In genomic region chr1:15836772-15837669, GRCh38 we compare ENCODE assay signal across 8 cellular contexts. TPM values are rescaled to one million over a fixed set of nuclear protein-coding genes. Genes with fewer than 3 reads are reported as not detected.
DNase-seq lines count a peak whose midpoint lies in the region; ATAC-seq and TF ChIP-seq lines count a peak whose summit lies in the region.

No MANE protein-coding gene starts in this region.

- TF ChIP-seq CTCF in activated CD8-positive, alpha-beta T cell treated with anti-CD3 and anti-CD28 coated beads for 36 hours (IDR thresholded peaks at IDR 0.05): no peak
- TF ChIP-seq CTCF in sigmoid colon (IDR thresholded peaks at IDR 0.05): no peak

- POLR2A ChIA-PET in activated CD8-positive, alpha-beta T cell treated with anti-CD3 and anti-CD28 coated beads for 36 hours (lab: Charles Lee): interaction anchor here (0.6 to 4.8 kb wide), 5 partner anchors 11 to 228 kb away, joined by 3 to 85 read pairs (median 3); partner anchors contain the start of gene SPEN

- peaks cover 24% of the 10 kb centered on the region for H3K4me1 Mint-ChIP-seq in activated CD8-positive, alpha-beta T cell treated with anti-CD3 and anti-CD28 coated beads for 36 hours (ENCODE audit: low read depth)

- peak overlapping the region; percentile 94 for H3K4me3 Mint-ChIP-seq in activated CD8-positive, alpha-beta T cell treated with anti-CD3 and anti-CD28 coated beads for 36 hours

- peaks cover 0 to 26% (median 20%) of the 10 kb centered on the region in 4 donors for H3K4me1 ChIP-seq in sigmoid colon

- H3K9me3 ChIP-seq in sigmoid colon: no peaks in the 10 kb centered on the region

- TF ChIP-seq POLR2A in sigmoid colon (IDR thresholded peaks at IDR 0.05): no peak

- peaks cover 3% of the 10 kb centered on the region for H3K36me3 Mint-ChIP-seq in activated CD8-positive, alpha-beta T cell treated with anti-CD3 and anti-CD28 coated beads for 36 hours (ENCODE audit: low read depth)

- peak overlapping the region; percentile 92 for H3K4me3 ChIP-seq in Jurkat, Clone E6-1 (ENCODE audit: low read length)
- peak overlapping the region in 3 of 4 donors; percentile 71 to 98 (median 77) for H3K4me3 ChIP-seq in sigmoid colon

- in situ Hi-C loops in KBM-7 (cut with MboI; ENCODE audit: low pct_unique_long_range_greater_than_20kb, low sequenced_read_pairs): no loop called here

- H3K27ac ChIP-seq in sigmoid colon: peak overlapping the region; percentile 99 to 100 (median 99)

- no peaks in the 10 kb centered on the region for H3K27me3 ChIP-seq in sigmoid colon

- 33 to 57% methylated on average over 62 of the region's 62 CpGs for WGBS in sigmoid colon, 2 donors

- H3K27me3 Mint-ChIP-seq in activated CD8-positive, alpha-beta T cell treated with anti-CD3 and anti-CD28 coated beads for 36 hours: no peaks in the 10 kb centered on the region

- CTCF ChIA-PET in activated CD8-positive, alpha-beta T cell treated with anti-CD3 and anti-CD28 coated beads for 36 hours (lab: Charles Lee): interaction anchor here (3.8 kb wide), 1 partner anchor 11 kb away, joined by 24 read pairs; the partner anchor contains the start of gene SPEN

- no peak for DNase-seq in Jurkat, Clone E6-1 (ENCODE audit: low read depth, low spot score)
- peak; percentile 91 for DNase-seq in activated CD8-positive, alpha-beta T cell treated with anti-CD3 and anti-CD28 coated beads for 36 hours
- peak; percentile 64 for DNase-seq in germinal center (ENCODE audit: low spot score)
- peak; percentile 71 for DNase-seq in sigmoid colon
- DNase-seq in KBM-7: no peak
- DNase-seq in DMS 273 (lab: John Stamatoyannopoulos, UW; ENCODE audit: unreplicated experiment): no peak

- TF ChIP-seq EP300 in sigmoid colon (IDR thresholded peaks at IDR 0.05): no peak

- H3K9me3 Mint-ChIP-seq in activated CD8-positive, alpha-beta T cell treated with anti-CD3 and anti-CD28 coated beads for 36 hours: no peaks in the 10 kb centered on the region

- ATAC-seq in activated CD8-positive, alpha-beta T cell treated with anti-CD3 and anti-CD28 coated beads for 36 hours: peak; percentile 26
- no peak for ATAC-seq in GM21447 (IDR thresholded peaks at IDR 0.05; ENCODE audit: unreplicated experiment)
- no peak for ATAC-seq in HG03175 (IDR thresholded peaks at IDR 0.05; ENCODE audit: unreplicated experiment)

- H3K36me3 ChIP-seq in sigmoid colon: no peaks in the 10 kb centered on the region

- intact Hi-C loops in activated CD8-positive, alpha-beta T cell treated with anti-CD3 and anti-CD28 coated beads for 36 hours (cut with micrococcal nuclease): loop anchor here (5.0 kb wide), 1 partner anchor 80 kb away; no protein-coding TSS in a partner anchor
- intact Hi-C loops in sigmoid colon (cut with DNase I): no loop called here

- H3K27ac Mint-ChIP-seq in activated CD8-positive, alpha-beta T cell treated with anti-CD3 and anti-CD28 coated beads for 36 hours: peak overlapping the region; percentile 96

RNA-seq across cellular contexts. Expression of gene SPEN, which starts 10.5 kb away (rescaled TPM):
- polyA plus RNA-seq in Jurkat, Clone E6-1 (2012; ENCODE audit: insufficient read depth, insufficient read length): 37.7 TPM
- 10 to 100 TPM; 59.8 to 60.3 TPM for total RNA-seq in activated CD8-positive, alpha-beta T cell treated with anti-CD3 and anti-CD28 coated beads for 36 hours
- total RNA-seq in sigmoid colon: 10 to 100 TPM; 20.4 to 38.5 (median 22.6) TPM
- polyA plus RNA-seq in sigmoid colon: 10 to 100 TPM in 1 of 3 donors, 1 to 10 TPM in 2; 7.4 to 28.3 (median 9.0) TPM

RNA-seq across cellular contexts. Expression of gene UQCRHL, which starts 29.6 kb away (rescaled TPM):
- polyA plus RNA-seq in Jurkat, Clone E6-1 (2012; ENCODE audit: insufficient read depth, insufficient read length): 2.0 TPM
- total RNA-seq in activated CD8-positive, alpha-beta T cell treated with anti-CD3 and anti-CD28 coated beads for 36 hours: 1 to 10 TPM; 2.5 to 2.8 TPM
- 1 to 10 TPM in 2 of 4 donors, under 1 TPM in 2; 0.54 to 2.2 (median 1.3) TPM for total RNA-seq in sigmoid colon
- polyA plus RNA-seq in sigmoid colon: 1 to 10 TPM; 3.6 to 4.6 (median 4.0) TPM

Comparison
In these comparisons a context has a peak if more than half of its experiments do, and no peak if none do; other contexts are left out.
1. DNase-seq: peak in activated CD8-positive, alpha-beta T cell treated with anti-CD3 and anti-CD28 coated beads for 36 hours (single experiment), germinal center (single experiment) and sigmoid colon (single experiment); none in Jurkat, Clone E6-1 (single experiment), KBM-7 (single experiment) and DMS 273 (single experiment).